19 cellular contexts compared by ENCODE assay signal in the genomic region with DNA sequence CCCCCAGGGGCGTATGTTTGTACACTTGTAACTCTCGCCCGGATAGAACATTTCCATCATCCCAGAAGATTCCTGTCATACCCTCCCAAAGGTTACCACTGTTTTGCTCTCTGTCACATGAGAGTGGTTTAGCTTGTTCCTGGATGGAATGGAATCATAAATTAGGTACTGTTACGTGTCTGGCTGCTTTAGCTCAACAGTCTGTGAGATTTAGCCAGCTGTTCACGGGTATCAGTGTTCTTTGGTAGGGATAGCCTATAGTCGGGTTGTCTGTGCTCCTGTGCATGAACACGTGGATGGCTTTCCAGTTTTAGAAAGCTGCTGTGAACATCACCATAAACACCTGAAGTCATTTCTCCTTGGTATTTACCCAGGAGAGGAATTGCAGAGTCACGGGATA. TPM values are rescaled to one million over a fixed set of nuclear protein-coding genes. Genes with fewer than 3 reads are reported as not detected.
DNase-seq lines count a peak whose midpoint lies in the region; ATAC-seq and TF ChIP-seq lines count a peak whose summit lies in the region.
"Had no signal": no experiment of that assay in that cellular context is flagged by ENCODE, and none has a peak within 500 bp of the region (broad histone marks: within the 10 kb centered on the region; RNA-seq: fewer than 3 reads in every experiment).

No MANE protein-coding gene starts in this region.

- intact Hi-C loops in psoas muscle (cut with DNase I): no loop called here

- H3K9ac ChIP-seq in skeletal muscle tissue (ENCODE audit: low read depth in 1 of 3, low read length in 3 of 3): no peak overlapping the region

- H3K9me3 ChIP-seq in psoas muscle: no peaks in the 10 kb centered on the region
- no peaks in the 10 kb centered on the region for H3K9me3 ChIP-seq in skeletal muscle tissue (ENCODE audit: control insufficient read depth in 3 of 3, low read length in 3 of 3)
- H3K9me3 ChIP-seq: A549, Caco-2 had no signal

- H3K4me3 ChIP-seq in psoas muscle (no peak overlapping the region), skeletal muscle tissue (ENCODE audit: low read length in 3 of 3) (no peak overlapping the region)
- H3K4me3 ChIP-seq: A549 had no signal

- H3K4me1 ChIP-seq in psoas muscle: peaks cover 7% of the 10 kb centered on the region
- H3K4me1 ChIP-seq in skeletal muscle tissue (ENCODE audit: control insufficient read depth in 3 of 3, insufficient read depth in 3 of 3, low read length in 3 of 3): peaks cover 5 to 22% (median 12%) of the 10 kb centered on the region in 3 donors
- H3K4me1 ChIP-seq: A549, Caco-2 had no signal

- DNase-seq in DMS 273 (lab: John Stamatoyannopoulos, UW; ENCODE audit: unreplicated experiment) (peak; percentile 20), DMS 273 treated with DMSO at 0.1 percent for 48 hours (lab: John Stamatoyannopoulos, UW) (no peak), psoas muscle (no peak), mucosa of gallbladder (ENCODE audit: low spot score) (no peak), HUDEP-2 (lab: John Stamatoyannopoulos, UW; ENCODE audit: unreplicated experiment in 76 of 76) (no peak)
- DNase-seq: AML-193; Caco-2; CD4-positive, alpha-beta T cell; DMS79 treated with DMSO at 0.1 percent for 48 hours; GF-D8; GOT3; H7; HFFc6 had no signal

- no peak for TF ChIP-seq CTCF in psoas muscle (IDR thresholded peaks at IDR 0.05)

- H3K36me3 ChIP-seq in psoas muscle (ENCODE audit: insufficient read depth in 1 of 2, low read depth in 1 of 2) (no peaks in the 10 kb centered on the region), skeletal muscle tissue (ENCODE audit: control insufficient read depth in 3 of 3, insufficient read depth in 3 of 3, low read length in 3 of 3) (no peaks in the 10 kb centered on the region)

- H3K27me3 ChIP-seq in psoas muscle (ENCODE audit: insufficient read depth in 3 of 3, low read length in 2 of 3) (no peaks in the 10 kb centered on the region), skeletal muscle tissue (ENCODE audit: control insufficient read depth in 3 of 3, insufficient read depth in 3 of 3, low read length in 3 of 3) (no peaks in the 10 kb centered on the region)

- H3K27ac ChIP-seq in psoas muscle: no peak overlapping the region
- H3K27ac ChIP-seq in skeletal muscle tissue (ENCODE audit: low read depth, low read length): peak overlapping the region; percentile 26
- H3K27ac ChIP-seq: 22Rv1, A549, C4-2B had no signal

- ATAC-seq in psoas muscle (peak in 3 of 4 donors; percentile 48 to 84 (median 59)), HG02623 (IDR thresholded peaks at IDR 0.05; ENCODE audit: unreplicated experiment) (no peak)
- ATAC-seq: A549, HCT116 had no signal

- WGBS in psoas muscle, 3 donors: 22 to 36% (median 28%) methylated on average over 8 of the region's 8 CpGs

RNA-seq across cellular contexts. Expression of a gene that starts 58.2 kb away (rescaled TPM):
- 10 to 100 TPM; 28.3 to 37.1 (median 32.8) TPM for total RNA-seq in psoas muscle
- 10 to 100 TPM in 1 of 3 donors, 1 to 10 TPM in 2; 8.7 to 12.8 (median 9.2) TPM for polyA plus RNA-seq in psoas muscle
- 27.7 TPM for total RNA-seq in skeletal muscle tissue
- total RNA-seq in mucosa of gallbladder: 52.6 TPM
